ENCODE assay signal across 11 cellular contexts in genomic region chr5:115961413-115962238, GRCh38. TPM values are rescaled to one million over a fixed set of nuclear protein-coding genes. Genes with fewer than 3 reads are reported as not detected.
A peak's percentile ranks its signal among the peaks of the same experiment; 100 is the strongest.
DNase-seq lines count a peak whose midpoint lies in the region; ATAC-seq and TF ChIP-seq lines count a peak whose summit lies in the region.
"Had no signal": no experiment of that assay in that cellular context is flagged by ENCODE, and none has a peak within 500 bp of the region (broad histone marks: within the 10 kb centered on the region; RNA-seq: fewer than 3 reads in every experiment).

No MANE protein-coding gene starts in this region.

- H3K9me3 Mint-ChIP-seq in endothelial cell (ENCODE audit: unreplicated experiment) = no peaks in the 10 kb centered on the region

- peaks cover 5% of the 10 kb centered on the region for H3K27me3 Mint-ChIP-seq in endothelial cell (ENCODE audit: unreplicated experiment)

- DNase-seq in AG08396 (ENCODE audit: low spot score) = peak; percentile 32
- no peak for DNase-seq in endothelial cell (ENCODE audit: low spot score)
- DNase-seq in myocyte (ENCODE audit: low read depth) = peak; percentile 33
- DNase-seq in NCI-H187 (lab: John Stamatoyannopoulos, UW) = no peak
- DNase-seq in MM.1S = no peak
- DNase-seq in NCI-H748 treated with DMSO at 0.1 percent for 48 hours (lab: John Stamatoyannopoulos, UW) = no peak
- DNase-seq: NCI-H1436 had no signal

- H3K79me2 ChIP-seq in MM.1S (ENCODE audit: low read length) = no peaks in the 10 kb centered on the region

- TF ChIP-seq CTCF in endothelial cell (IDR thresholded peaks at IDR 0.05; ENCODE audit: unreplicated experiment) = no peak
- TF ChIP-seq CTCF in MM.1S (IDR thresholded peaks at IDR 0.05; ENCODE audit: low read length) = no peak

- H3K9ac ChIP-seq in HUES64 (ENCODE audit: low read depth, low read length) (no peak overlapping the region), MM.1S (ENCODE audit: low read length) (no peak overlapping the region)

- H3K36me3 Mint-ChIP-seq in endothelial cell (ENCODE audit: low read depth, unreplicated experiment) = no peaks in the 10 kb centered on the region

- H3K36me3 ChIP-seq in HUES64 (ENCODE audit: insufficient read depth, low read length) (no peaks in the 10 kb centered on the region), MM.1S (replicated peaks; ENCODE audit: insufficient read depth, low read length) (no peaks in the 10 kb centered on the region)

- H3K27ac Mint-ChIP-seq in endothelial cell (ENCODE audit: unreplicated experiment) = no peak overlapping the region

- H3K27me3 ChIP-seq in HUES64 (ENCODE audit: insufficient read depth, low read length) (peaks cover 73% of the 10 kb centered on the region), MM.1S (replicated peaks; ENCODE audit: insufficient read depth, low read length) (no peaks in the 10 kb centered on the region)
- H3K27me3 ChIP-seq: testis had no signal

- no peaks in the 10 kb centered on the region for H3K4me1 ChIP-seq in HUES64 (ENCODE audit: insufficient read depth, low read length)
- no peaks in the 10 kb centered on the region for H3K4me1 ChIP-seq in MM.1S (ENCODE audit: low read length)

- no peak overlapping the region for H3K4me2 ChIP-seq in MM.1S (ENCODE audit: low read depth, low read length)

- H4K20me1 ChIP-seq in MM.1S (ENCODE audit: insufficient read depth, low read length) = no peaks in the 10 kb centered on the region

- H3K9me3 ChIP-seq in HUES64 (ENCODE audit: insufficient read depth, low read depth, low read length) = no peaks in the 10 kb centered on the region
- no peaks in the 10 kb centered on the region for H3K9me3 ChIP-seq in MM.1S (replicated peaks; ENCODE audit: insufficient read depth, low read length)
- H3K9me3 ChIP-seq: testis had no signal

- WGBS in HUES64 = 69% methylated on average over 42 of the region's 42 CpGs

- no peak overlapping the region for H2AFZ ChIP-seq in MM.1S (ENCODE audit: low read length)

- ATAC-seq in GM18505 (IDR thresholded peaks at IDR 0.05; ENCODE audit: unreplicated experiment) = no peak

- peak overlapping the region; percentile 55 for H3K4me3 ChIP-seq in HUES64 (ENCODE audit: low read length)
- no peak overlapping the region for H3K4me3 ChIP-seq in MM.1S (ENCODE audit: low read length)

- H3K27ac ChIP-seq in HUES64 (ENCODE audit: low read depth, low read length) (no peak overlapping the region), MM.1S (ENCODE audit: low read length) (no peak overlapping the region)
- H3K27ac ChIP-seq: testis had no signal

- H3K4me1 Mint-ChIP-seq in endothelial cell (ENCODE audit: unreplicated experiment) = peaks cover 8% of the 10 kb centered on the region

- no peaks in the 10 kb centered on the region for H3K9me2 ChIP-seq in MM.1S (replicated peaks; ENCODE audit: insufficient read depth, low read length)

- H3K4me3 Mint-ChIP-seq in endothelial cell (ENCODE audit: unreplicated experiment) = peak overlapping the region; percentile 63

- H3F3A ChIP-seq in MM.1S (ENCODE audit: insufficient read depth, low read length) = no peaks in the 10 kb centered on the region

- TF ChIP-seq POLR2A in GM18505 (IDR thresholded peaks at IDR 0.05; ENCODE audit: borderline replicate concordance, extremely low read depth, insufficient read depth, insufficient read length) = no peak

RNA-seq across cellular contexts. Expression of gene LVRN, which starts 0.6 kb away (rescaled TPM):
- not detected for polyA plus RNA-seq in HUES64 (2013, experiment 1 of 2)
- not detected for polyA plus RNA-seq in HUES64 (2013, experiment 2 of 2)
- 1.3 TPM for total RNA-seq in endothelial cell (ENCODE audit: unreplicated experiment)
- total RNA-seq in myocyte = 0.88 and 4.0 TPM in 2 replicates
- 0.24 TPM for polyA plus RNA-seq in myocyte (2012)
- total RNA-seq: T-helper 1 cell treated with Interleukin-12 subunit alpha and Interleukin-12 subunit beta and Interleukin-4 antibody, amounts not matched to agents 30 ng/mL and 1 ng/mL, for 36 hours had no signal

Comparison
In these comparisons a context has a peak if more than half of its experiments do, and no peak if none do; other contexts are left out.
1. DNase-seq: peak in AG08396 (single experiment) and myocyte (single experiment); none in endothelial cell (single experiment), NCI-H187 (0 of 2), MM.1S (single experiment) and NCI-H748 treated with DMSO at 0.1 percent for 48 hours (single experiment).